In the genomic region with DNA sequence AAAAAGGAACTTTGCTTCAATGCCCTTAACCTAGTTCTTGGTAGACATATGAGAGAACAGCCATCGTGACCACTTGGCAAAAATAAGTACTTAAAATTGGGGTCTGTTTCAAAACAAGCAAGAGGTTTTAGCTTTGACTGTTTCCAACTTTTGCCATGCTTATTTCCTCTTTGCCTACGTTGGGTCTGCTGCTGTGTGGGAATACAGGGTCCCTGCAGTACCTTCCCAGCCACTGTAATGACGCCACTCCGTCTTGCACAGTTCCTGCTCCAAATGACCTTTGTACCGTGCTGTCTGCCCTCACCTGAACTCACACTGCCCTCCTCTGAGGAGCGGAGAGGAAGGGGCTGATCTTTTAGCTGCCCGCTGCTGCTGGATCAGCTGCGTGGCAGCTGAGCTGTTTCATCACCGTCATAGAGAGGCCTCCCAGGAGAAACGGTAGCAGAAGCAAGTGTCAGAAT, we compare ENCODE assay signal across 15 cellular contexts.
A peak's percentile ranks its signal among the peaks of the same experiment; 100 is the strongest.
DNase-seq lines count a peak whose midpoint lies in the region; ATAC-seq, FAIRE-seq and TF ChIP-seq lines count a peak whose summit lies in the region.
"Had no signal": no experiment of that assay in that cellular context is flagged by ENCODE, and none has a peak within 500 bp of the region (broad histone marks: within the 10 kb centered on the region; RNA-seq: fewer than 3 reads in every experiment).

No MANE protein-coding gene starts in this region.

- no peaks in the 10 kb centered on the region for H3K27me3 ChIP-seq in mesenchymal stem cell (ENCODE audit: control insufficient read depth in 1 of 2, insufficient read depth in 1 of 2, low read length in 2 of 2)
- no peaks in the 10 kb centered on the region for H3K27me3 ChIP-seq in aorta (ENCODE audit: control insufficient read depth in 1 of 2, insufficient read depth in 2 of 2, low read length in 1 of 2)
- H3K27me3 ChIP-seq: SJSA1, vagina had no signal

- peaks cover 2% of the 10 kb centered on the region for H3K9me3 Mint-ChIP-seq in activated CD8-positive, alpha-beta T cell treated with anti-CD3 and anti-CD28 coated beads for 36 hours
- H3K9me3 Mint-ChIP-seq: activated B cell treated with CpG ODN at 0.5 μM for 24 hours, naive B cell had no signal

- H4K8ac ChIP-seq in mesenchymal stem cell (ENCODE audit: low read length), result peak overlapping the region; percentile 73

- peak overlapping the region; percentile 89 for H3K27ac ChIP-seq in mesenchymal stem cell (ENCODE audit: low read length, poor library complexity, severe bottlenecking)
- no peak overlapping the region for H3K27ac ChIP-seq in aorta (ENCODE audit: low read depth in 1 of 2, low read length in 2 of 2)
- H3K27ac ChIP-seq: SJSA1, vagina had no signal

- H2BK12ac ChIP-seq in mesenchymal stem cell (ENCODE audit: low read length in 2 of 2), result peak overlapping the region in 1 of 2 experiments; percentile 79

- peak overlapping the region; percentile 58 for H2BK15ac ChIP-seq in mesenchymal stem cell (ENCODE audit: low read depth, poor library complexity, severe bottlenecking)

- H3K79me1 ChIP-seq in mesenchymal stem cell (replicated peaks; ENCODE audit: low read length, poor library complexity, severe bottlenecking), result no peaks in the 10 kb centered on the region

- H3K4me1 ChIP-seq in mesenchymal stem cell (ENCODE audit: control insufficient read depth, insufficient read depth, low read depth, low read length) (peaks cover 6% of the 10 kb centered on the region), aorta (ENCODE audit: control insufficient read depth in 1 of 2, insufficient read depth in 2 of 2, low read length in 2 of 2) (no peaks in the 10 kb centered on the region)
- H3K4me1 ChIP-seq: vagina had no signal

- no peak for FAIRE-seq in D721Med (lab: Jason Lieb, UNC)

- H3K18ac ChIP-seq in mesenchymal stem cell (ENCODE audit: low read depth in 1 of 2, low read length in 2 of 2), result peak overlapping the region; percentile 28 to 95

- H3K4me3 ChIP-seq in mesenchymal stem cell (ENCODE audit: insufficient read depth in 1 of 2, low read depth in 1 of 2, low read length in 2 of 2) (no peak overlapping the region), aorta (ENCODE audit: low read length in 2 of 2) (no peak overlapping the region)
- H3K4me3 ChIP-seq: SJSA1, vagina had no signal

- H3K4me1 Mint-ChIP-seq in activated CD8-positive, alpha-beta T cell treated with anti-CD3 and anti-CD28 coated beads for 36 hours (ENCODE audit: low read depth), result no peaks in the 10 kb centered on the region
- H3K4me1 Mint-ChIP-seq: activated B cell treated with CpG ODN at 0.5 μM for 24 hours, naive B cell had no signal

- peaks cover 2% of the 10 kb centered on the region for H3K36me3 Mint-ChIP-seq in activated CD8-positive, alpha-beta T cell treated with anti-CD3 and anti-CD28 coated beads for 36 hours (ENCODE audit: low read depth)
- H3K36me3 Mint-ChIP-seq: naive B cell had no signal

- 65% methylated on average over 9 of the region's 10 CpGs for WGBS in mesenchymal stem cell
- 35 to 42% methylated on average over 10 of the region's 10 CpGs for WGBS in aorta, 2 donors

- H3K9me3 ChIP-seq in mesenchymal stem cell (ENCODE audit: control insufficient read depth, low read length), result no peaks in the 10 kb centered on the region
- no peaks in the 10 kb centered on the region for H3K9me3 ChIP-seq in aorta (ENCODE audit: control insufficient read depth, low read length)
- H3K9me3 ChIP-seq: SJSA1, vagina had no signal

- TF ChIP-seq CTCF in D721Med (IDR thresholded peaks at IDR 0.05; ENCODE audit: insufficient read depth, missing control alignments), result no peak
- TF ChIP-seq CTCF in activated CD8-positive, alpha-beta T cell treated with anti-CD3 and anti-CD28 coated beads for 36 hours (IDR thresholded peaks at IDR 0.05), result no peak

- peak overlapping the region in 1 of 2 experiments; percentile 7 for H3K4ac ChIP-seq in mesenchymal stem cell (ENCODE audit: low read depth in 1 of 2, low read length in 2 of 2)

- H3K14ac ChIP-seq in mesenchymal stem cell (ENCODE audit: low read length in 2 of 2), result peak overlapping the region in 1 of 2 experiments; percentile 93

- H3K27me3 Mint-ChIP-seq in activated CD8-positive, alpha-beta T cell treated with anti-CD3 and anti-CD28 coated beads for 36 hours, result no peaks in the 10 kb centered on the region
- H3K27me3 Mint-ChIP-seq: activated B cell treated with CpG ODN at 0.5 μM for 24 hours, naive B cell had no signal

- H2BK5ac ChIP-seq in mesenchymal stem cell (ENCODE audit: low read depth, low read length, poor library complexity, severe bottlenecking), result peak overlapping the region; percentile 47

- no peak overlapping the region for H2BK120ac ChIP-seq in mesenchymal stem cell (ENCODE audit: low read depth, low read length)

- POLR2A ChIA-PET in activated CD8-positive, alpha-beta T cell treated with anti-CD3 and anti-CD28 coated beads for 36 hours (lab: Charles Lee), result no interaction called here

- CTCF ChIA-PET in activated CD8-positive, alpha-beta T cell treated with anti-CD3 and anti-CD28 coated beads for 36 hours (lab: Charles Lee), result no interaction called here

- H2AK5ac ChIP-seq in mesenchymal stem cell (ENCODE audit: low read length, severe bottlenecking), result peak overlapping the region; percentile 95

- H2AFZ ChIP-seq in mesenchymal stem cell (ENCODE audit: low read depth, low read length), result no peak overlapping the region

- peak overlapping the region; percentile 44 for H3K4me2 ChIP-seq in mesenchymal stem cell (ENCODE audit: low read length, poor library complexity, severe bottlenecking)

- ATAC-seq in Right ventricle myocardium superior (ENCODE audit: poor library complexity), result peak; percentile 38
- ATAC-seq in aorta (ENCODE audit: low FRiP score), result peak; percentile 46
- ATAC-seq in GM21528 (IDR thresholded peaks at IDR 0.05; ENCODE audit: low FRiP score, unreplicated experiment), result no peak
- ATAC-seq in activated CD8-positive, alpha-beta T cell treated with anti-CD3 and anti-CD28 coated beads for 36 hours, result no peak

- H3K36me3 ChIP-seq in mesenchymal stem cell (ENCODE audit: control insufficient read depth in 1 of 2, insufficient read depth in 2 of 2, low read depth in 1 of 2, low read length in 2 of 2) (peaks cover 4 to 46% of the 10 kb centered on the region in 2 experiments), aorta (ENCODE audit: control insufficient read depth in 1 of 2, insufficient read depth in 2 of 2, low read length in 1 of 2) (peaks cover 0 to 2% of the 10 kb centered on the region in 2 donors)

- no peak overlapping the region for H3K4me3 Mint-ChIP-seq in activated CD8-positive, alpha-beta T cell treated with anti-CD3 and anti-CD28 coated beads for 36 hours
- H3K4me3 Mint-ChIP-seq: activated B cell treated with CpG ODN at 0.5 μM for 24 hours, naive B cell had no signal

- H3K9ac ChIP-seq in mesenchymal stem cell (ENCODE audit: low read length), result peak overlapping the region; percentile 7

- peak overlapping the region; percentile 96 for H4K91ac ChIP-seq in mesenchymal stem cell (ENCODE audit: low read length)

- H3K27ac Mint-ChIP-seq in activated CD8-positive, alpha-beta T cell treated with anti-CD3 and anti-CD28 coated beads for 36 hours, result no peak overlapping the region
- H3K27ac Mint-ChIP-seq: activated B cell treated with CpG ODN at 0.5 μM for 24 hours had no signal

- DNase-seq in Right ventricle myocardium superior (no peak), cardiac septum (ENCODE audit: low spot score) (no peak), fibroblast of gingiva (ENCODE audit: low read depth) (peak; percentile 17), mesenchymal stem cell (peak; percentile 24), aorta (no peak), D721Med (ENCODE audit: insufficient read length, low spot score) (no peak)
- DNase-seq in activated CD8-positive, alpha-beta T cell treated with anti-CD3 and anti-CD28 coated beads for 36 hours, result no peak
- DNase-seq: activated B cell treated with CpG ODN at 0.5 μM for 24 hours; activated T-cell treated with anti-CD3 and anti-CD28 coated beads, Interleukin-2, amount 50 U/mL, for 48 hours; DMS 273 treated with DMSO at 0.1 percent for 48 hours; naive B cell; NCI-H1105 had no signal

- intact Hi-C loops in Right ventricle myocardium superior (cut with DNase I), result no loop called here
- intact Hi-C loops in cardiac septum (cut with DNase I), result no loop called here
- intact Hi-C loops in aorta (cut with DNase I), result no loop called here
- intact Hi-C loops in activated CD8-positive, alpha-beta T cell treated with anti-CD3 and anti-CD28 coated beads for 36 hours (cut with micrococcal nuclease), result no loop called here

- no peak overlapping the region for H3K23ac ChIP-seq in mesenchymal stem cell (ENCODE audit: low read length in 2 of 2)

Comparison
In these comparisons a context has a peak if more than half of its experiments do, and no peak if none do; other contexts are left out.
1. ATAC-seq: peak in Right ventricle myocardium superior (single experiment) and aorta (single experiment); none in GM21528 (single experiment) and activated CD8-positive, alpha-beta T cell treated with anti-CD3 and anti-CD28 coated beads for 36 hours (single experiment).
2. DNase-seq: peak in fibroblast of gingiva (single experiment) and mesenchymal stem cell (single experiment); none in Right ventricle myocardium superior (single experiment), cardiac septum (single experiment), aorta (0 of 2), D721Med (single experiment) and activated CD8-positive, alpha-beta T cell treated with anti-CD3 and anti-CD28 coated beads for 36 hours (single experiment).